17 cellular contexts compared by ENCODE assay signal in genomic region chr1:107547363-107548155, GRCh38.
"Had no signal": no experiment of that assay in that cellular context is flagged by ENCODE, and none has a peak within 500 bp of the region (broad histone marks: within the 10 kb centered on the region; RNA-seq: fewer than 3 reads in every experiment).

No MANE protein-coding gene starts in this region.

- H3K4me3 Mint-ChIP-seq: activated CD4-positive, alpha-beta memory T cell treated with anti-CD3 and anti-CD28 coated beads, Interleukin-2, amount 10 ng/mL, durations not matched to agents 7 days and 5 days; dendritic cell treated with granulocyte-macrophage colony-stimulating factor and Interleukin-4, amounts not matched to agents 40 ng/mL and 50 ng/mL, for 4 days; nephron progenitor cell; WTC11 had no signal

- H3K27me3 Mint-ChIP-seq: activated CD4-positive, alpha-beta memory T cell treated with anti-CD3 and anti-CD28 coated beads, Interleukin-2, amount 10 ng/mL, durations not matched to agents 7 days and 5 days; dendritic cell treated with granulocyte-macrophage colony-stimulating factor and Interleukin-4, amounts not matched to agents 40 ng/mL and 50 ng/mL, for 4 days had no signal

- H3K9me3 ChIP-seq: upper lobe of left lung had no signal

- H3K4me1 Mint-ChIP-seq: activated CD4-positive, alpha-beta memory T cell treated with anti-CD3 and anti-CD28 coated beads, Interleukin-2, amount 10 ng/mL, durations not matched to agents 7 days and 5 days; WTC11 had no signal

- H3K36me3 Mint-ChIP-seq: activated naive CD4-positive, alpha-beta T cell treated with anti-CD3 and anti-CD28 coated beads, Interleukin-2, amount 50 U/mL, for 72 hours; WTC11 had no signal

- H3K9me3 Mint-ChIP-seq: activated CD4-positive, alpha-beta memory T cell treated with anti-CD3 and anti-CD28 coated beads, Interleukin-2, amount 10 ng/mL, durations not matched to agents 7 days and 5 days; activated naive CD4-positive, alpha-beta T cell treated with anti-CD3 and anti-CD28 coated beads, Interleukin-2, amount 50 U/mL, for 72 hours; dendritic cell treated with granulocyte-macrophage colony-stimulating factor and Interleukin-4, amounts not matched to agents 40 ng/mL and 50 ng/mL, for 4 days; nephron progenitor cell; WTC11 had no signal

- H3K36me3 ChIP-seq: brain microvascular endothelial cell, upper lobe of left lung had no signal

- H3K27me3 ChIP-seq: brain microvascular endothelial cell, upper lobe of left lung had no signal

- H3K4me3 ChIP-seq: skin epidermis, upper lobe of left lung had no signal

- ATAC-seq: activated naive CD4-positive, alpha-beta T cell treated with anti-CD3 and anti-CD28 coated beads, Interleukin-2, amount 50 U/mL, for 72 hours; WTC11 had no signal

- DNase-seq: activated CD4-positive, alpha-beta memory T cell treated with anti-CD3 and anti-CD28 coated beads, Interleukin-2, amount 10 ng/mL, durations not matched to agents 7 days and 5 days; activated CD4-positive, alpha-beta T cell treated with anti-CD3 and anti-CD28 coated beads for 4 hours; activated CD8-positive, alpha-beta memory T cell treated with anti-CD3 and anti-CD28 coated beads, Interleukin-2, amount 50 U/mL, for 4 hours; activated gamma-delta T cell; activated T-cell treated with anti-CD3 and anti-CD28 coated beads, Interleukin-2, amount 50 U/mL, for 48 hours; brain microvascular endothelial cell; effector memory CD4-positive, alpha-beta T cell; nephron progenitor cell; occipital lobe; stimulated activated CD4-positive, alpha-beta T cell treated with anti-CD3 and anti-CD28 coated beads, Interleukin-4, amount 100 ng/mL, for 24 hours; stimulated activated naive CD4-positive, alpha-beta T cell treated with Interleukin-2 at 50 U/mL for 16 hours; T-helper 2 cell; upper lobe of left lung had no signal

- H3K27ac Mint-ChIP-seq: activated CD4-positive, alpha-beta memory T cell treated with anti-CD3 and anti-CD28 coated beads, Interleukin-2, amount 10 ng/mL, durations not matched to agents 7 days and 5 days; activated naive CD4-positive, alpha-beta T cell treated with anti-CD3 and anti-CD28 coated beads, Interleukin-2, amount 50 U/mL, for 72 hours; dendritic cell treated with granulocyte-macrophage colony-stimulating factor and Interleukin-4, amounts not matched to agents 40 ng/mL and 50 ng/mL, for 4 days; nephron progenitor cell; WTC11 had no signal

- H3K27ac ChIP-seq: brain microvascular endothelial cell, skin epidermis, upper lobe of left lung had no signal

- H3K4me1 ChIP-seq: upper lobe of left lung had no signal
